21 cellular contexts compared by ENCODE assay signal in genomic region chr14:98752660-98753059, GRCh38.
"Had no signal": no experiment of that assay in that cellular context is flagged by ENCODE, and none has a peak within 500 bp of the region (broad histone marks: within the 10 kb centered on the region; RNA-seq: fewer than 3 reads in every experiment).

No MANE protein-coding gene starts in this region.

- DNase-seq: IMR-90, Karpas-422, KG1, MM.1S, NCI-H1092 treated with DMSO at 0.1 percent for 48 hours, NCI-H1436, NCI-H187, NCI-H2029, NCI-H2081 treated with DMSO at 0.1 percent for 48 hours, NCI-H2171, NCI-H226, NCI-H446, NCI-H510A, NCI-H524 treated with DMSO at 0.1 percent for 48 hours, NCI-H69, NCI-H774, RPMI8226, SHP77, SK-N-SH had no signal

- ATAC-seq: HepG2 had no signal

- H3K9me3 ChIP-seq: SK-N-SH had no signal

- FAIRE-seq: HepG2, RCC 7860 had no signal
